In genomic region chr15:63615935-63616334, GRCh38 we compare ENCODE assay signal across 1 cellular context.
TF ChIP-seq lines count a peak whose summit lies in the region.

No MANE protein-coding gene starts in this region.

TF ChIP-seq in K562, 482 proteins besides CTCF, POLR2A, EP300 and RAD21:
- TF ChIP-seq ZNF407 (IDR thresholded peaks at IDR 0.05; ENCODE audit: low read depth) = no peak
- TF ChIP-seq HDGF (IDR thresholded peaks at IDR 0.05) = no peak
- no peak for TF ChIP-seq TCF3 (CRISPR knock-in tag; IDR thresholded peaks at IDR 0.05)
- TF ChIP-seq ZNF318 (IDR thresholded peaks at IDR 0.05; ENCODE audit: borderline replicate concordance in 1 of 2, low read depth in 1 of 2) = no peak
- no peak for TF ChIP-seq PRMT5 (CRISPR knock-in tag; IDR thresholded peaks at IDR 0.05)
- no peak for TF ChIP-seq ELF4 (CRISPR knock-in tag; IDR thresholded peaks at IDR 0.05)
- TF ChIP-seq GMEB1 (CRISPR knock-in tag; IDR thresholded peaks at IDR 0.05) = no peak
- TF ChIP-seq RNF2 (IDR thresholded peaks at IDR 0.05) = no peak
- no peak for TF ChIP-seq RBBP5 (IDR thresholded peaks at IDR 0.05; ENCODE audit: borderline replicate concordance, insufficient read depth, low read length, poor library complexity, severe bottlenecking)
- no peak for TF ChIP-seq TFAM (CRISPR knock-in tag; conservative IDR thresholded peaks at IDR 0.05)
- no peak for TF ChIP-seq ZNF253 (CRISPR knock-in tag; conservative IDR thresholded peaks at IDR 0.05)
- TF ChIP-seq HSF4 (CRISPR knock-in tag; IDR thresholded peaks at IDR 0.05; ENCODE audit: borderline replicate concordance) = no peak
- TF ChIP-seq BCOR (IDR thresholded peaks at IDR 0.05) = no peak
- TF ChIP-seq PTRF (tag; IDR thresholded peaks at IDR 0.05) = no peak
